In genomic region chr11:117064275-117064674, GRCh38 we compare ENCODE assay signal across 13 cellular contexts. TPM values are rescaled to one million over a fixed set of nuclear protein-coding genes. Genes with fewer than 3 reads are reported as not detected.
A peak's percentile ranks its signal among the peaks of the same experiment; 100 is the strongest.
DNase-seq lines count a peak whose midpoint lies in the region; ATAC-seq lines count a peak whose summit lies in the region.
"Had no signal": no experiment of that assay in that cellular context is flagged by ENCODE, and none has a peak within 500 bp of the region (broad histone marks: within the 10 kb centered on the region; RNA-seq: fewer than 3 reads in every experiment).

No MANE protein-coding gene starts in this region.

- H3K27me3 Mint-ChIP-seq in activated T-cell treated with anti-CD3 and anti-CD28 coated beads, Interleukin-2, amount 50 U/mL, for 72 hours (ENCODE audit: low read depth): no peaks in the 10 kb centered on the region
- no peaks in the 10 kb centered on the region for H3K27me3 Mint-ChIP-seq in T-helper 1 cell treated with Interleukin-12 subunit alpha and Interleukin-12 subunit beta and Interleukin-4 antibody, amounts not matched to agents 30 μg/mL and 1 μg/mL, for 36 hours (ENCODE audit: low read depth)

- ATAC-seq in activated T-cell treated with anti-CD3 and anti-CD28 coated beads, Interleukin-2, amount 50 U/mL, for 72 hours (replicated peaks in 1 of 2): no peak
- no peak for ATAC-seq in stimulated activated effector memory CD8-positive, alpha-beta T cell treated with anti-CD3 and anti-CD28 coated beads, Interleukin-12 subunit alpha, Interleukin-12 subunit beta, amount 100 ng/mL, for 72 hours

- no peaks in the 10 kb centered on the region for H3K9me3 Mint-ChIP-seq in activated T-cell treated with anti-CD3 and anti-CD28 coated beads, Interleukin-2, amount 50 U/mL, for 72 hours
- H3K9me3 Mint-ChIP-seq in T-helper 1 cell treated with Interleukin-12 subunit alpha and Interleukin-12 subunit beta and Interleukin-4 antibody, amounts not matched to agents 30 μg/mL and 1 μg/mL, for 36 hours: no peaks in the 10 kb centered on the region
- H3K9me3 Mint-ChIP-seq in stimulated activated effector memory CD8-positive, alpha-beta T cell treated with anti-CD3 and anti-CD28 coated beads, Interleukin-12 subunit alpha, Interleukin-12 subunit beta, amount 100 ng/mL, for 72 hours: no peaks in the 10 kb centered on the region

- H3K27ac ChIP-seq in SJCRH30: no peak overlapping the region

- H3K4me3 Mint-ChIP-seq in activated T-cell treated with anti-CD3 and anti-CD28 coated beads, Interleukin-2, amount 50 U/mL, for 72 hours: peak overlapping the region; percentile 71 to 81
- no peak overlapping the region for H3K4me3 Mint-ChIP-seq in T-helper 1 cell treated with Interleukin-12 subunit alpha and Interleukin-12 subunit beta and Interleukin-4 antibody, amounts not matched to agents 30 μg/mL and 1 μg/mL, for 36 hours
- peak overlapping the region; percentile 51 for H3K4me3 Mint-ChIP-seq in stimulated activated effector memory CD8-positive, alpha-beta T cell treated with anti-CD3 and anti-CD28 coated beads, Interleukin-12 subunit alpha, Interleukin-12 subunit beta, amount 100 ng/mL, for 72 hours

- no peak for DNase-seq in activated T-cell treated with anti-CD3 and anti-CD28 coated beads, Interleukin-2, amount 50 U/mL, for 72 hours
- no peak for DNase-seq in activated T-cell treated with anti-CD3 and anti-CD28 coated beads, Interleukin-2, amount 50 U/mL, for 1 hour
- DNase-seq in fibroblast of gingiva (ENCODE audit: low read depth) (peak; percentile 21), NCI-H1930 (lab: John Stamatoyannopoulos, UW) (no peak), SJCRH30 (no peak), HK-2 (ENCODE audit: unreplicated experiment) (no peak)
- no peak for DNase-seq in stimulated activated effector memory CD8-positive, alpha-beta T cell treated with anti-CD3 and anti-CD28 coated beads, Interleukin-12 subunit alpha, Interleukin-12 subunit beta, amount 100 ng/mL, for 72 hours (ENCODE audit: low spot score in 2 of 2)
- DNase-seq: activated gamma-delta T cell treated with Interleukin-2 at 50 U/mL for 16 hours, BE2C, NCI-H526, psoas muscle had no signal

- no peaks in the 10 kb centered on the region for H3K4me1 ChIP-seq in SJCRH30

- H3K27me3 ChIP-seq in SJCRH30: no peaks in the 10 kb centered on the region
- H3K27me3 ChIP-seq: BE2C had no signal

- no peaks in the 10 kb centered on the region for H3K36me3 Mint-ChIP-seq in activated T-cell treated with anti-CD3 and anti-CD28 coated beads, Interleukin-2, amount 50 U/mL, for 72 hours (ENCODE audit: insufficient read depth in 2 of 2)
- H3K36me3 Mint-ChIP-seq in T-helper 1 cell treated with Interleukin-12 subunit alpha and Interleukin-12 subunit beta and Interleukin-4 antibody, amounts not matched to agents 30 μg/mL and 1 μg/mL, for 36 hours (ENCODE audit: low read depth): peaks cover 2% of the 10 kb centered on the region
- peaks cover 29% of the 10 kb centered on the region for H3K36me3 Mint-ChIP-seq in stimulated activated effector memory CD8-positive, alpha-beta T cell treated with anti-CD3 and anti-CD28 coated beads, Interleukin-12 subunit alpha, Interleukin-12 subunit beta, amount 100 ng/mL, for 72 hours

- peak overlapping the region; percentile 96 for H3K27ac Mint-ChIP-seq in activated T-cell treated with anti-CD3 and anti-CD28 coated beads, Interleukin-2, amount 50 U/mL, for 72 hours
- peak overlapping the region; percentile 9 for H3K27ac Mint-ChIP-seq in T-helper 1 cell treated with Interleukin-12 subunit alpha and Interleukin-12 subunit beta and Interleukin-4 antibody, amounts not matched to agents 30 μg/mL and 1 μg/mL, for 36 hours
- peak overlapping the region; percentile 87 for H3K27ac Mint-ChIP-seq in stimulated activated effector memory CD8-positive, alpha-beta T cell treated with anti-CD3 and anti-CD28 coated beads, Interleukin-12 subunit alpha, Interleukin-12 subunit beta, amount 100 ng/mL, for 72 hours

- no peaks in the 10 kb centered on the region for H3K9me3 ChIP-seq in SJCRH30 (replicated peaks)
- H3K9me3 ChIP-seq: BE2C, psoas muscle had no signal

- no peak overlapping the region for H3K4me3 ChIP-seq in SJCRH30
- H3K4me3 ChIP-seq: lung had no signal

- H3K4me1 Mint-ChIP-seq in activated T-cell treated with anti-CD3 and anti-CD28 coated beads, Interleukin-2, amount 50 U/mL, for 72 hours (ENCODE audit: low read depth): peaks cover 84% of the 10 kb centered on the region
- H3K4me1 Mint-ChIP-seq in T-helper 1 cell treated with Interleukin-12 subunit alpha and Interleukin-12 subunit beta and Interleukin-4 antibody, amounts not matched to agents 30 μg/mL and 1 μg/mL, for 36 hours (ENCODE audit: low read depth): peaks cover 24% of the 10 kb centered on the region
- H3K4me1 Mint-ChIP-seq in stimulated activated effector memory CD8-positive, alpha-beta T cell treated with anti-CD3 and anti-CD28 coated beads, Interleukin-12 subunit alpha, Interleukin-12 subunit beta, amount 100 ng/mL, for 72 hours: peaks cover 73% of the 10 kb centered on the region

- H3K36me3 ChIP-seq in SJCRH30: no peaks in the 10 kb centered on the region
- H3K36me3 ChIP-seq: BE2C had no signal

RNA-seq across cellular contexts. Expression of gene SIK3, which starts 34.0 kb away (rescaled TPM):
- total RNA-seq in activated T-cell treated with anti-CD3 and anti-CD28 coated beads, Interleukin-2, amount 50 U/mL, for 72 hours: 10 to 100 TPM; 21.4 to 26.3 TPM
- total RNA-seq in SJCRH30 (2014; rRNA removed; shearing (Covaris generic)): 8.5 and 10.0 TPM in 2 replicates

Comparison
In these comparisons a context has a peak if more than half of its experiments do, and no peak if none do; other contexts are left out.
1. H3K27ac Mint-ChIP-seq: peak in every context shown above with its lines; median percentile 96 in activated T-cell treated with anti-CD3 and anti-CD28 coated beads, Interleukin-2, amount 50 U/mL, for 72 hours; 87 in stimulated activated effector memory CD8-positive, alpha-beta T cell treated with anti-CD3 and anti-CD28 coated beads, Interleukin-12 subunit alpha, Interleukin-12 subunit beta, amount 100 ng/mL, for 72 hours; 9 in T-helper 1 cell treated with Interleukin-12 subunit alpha and Interleukin-12 subunit beta and Interleukin-4 antibody, amounts not matched to agents 30 μg/mL and 1 μg/mL, for 36 hours.